6 cellular contexts compared by ENCODE assay signal in genomic region chr4:79134767-79135166, GRCh38.
"Had no signal": no experiment of that assay in that cellular context is flagged by ENCODE, and none has a peak within 500 bp of the region (broad histone marks: within the 10 kb centered on the region; RNA-seq: fewer than 3 reads in every experiment).

No MANE protein-coding gene starts in this region.

- ATAC-seq: HCT116 had no signal

- H3K27ac Mint-ChIP-seq: HFFc6 had no signal

- H3K4me3 Mint-ChIP-seq: HFFc6 had no signal

- DNase-seq: GM23248, GOT3, H7, HFFc6, IMR-90 had no signal
